In the genomic region with DNA sequence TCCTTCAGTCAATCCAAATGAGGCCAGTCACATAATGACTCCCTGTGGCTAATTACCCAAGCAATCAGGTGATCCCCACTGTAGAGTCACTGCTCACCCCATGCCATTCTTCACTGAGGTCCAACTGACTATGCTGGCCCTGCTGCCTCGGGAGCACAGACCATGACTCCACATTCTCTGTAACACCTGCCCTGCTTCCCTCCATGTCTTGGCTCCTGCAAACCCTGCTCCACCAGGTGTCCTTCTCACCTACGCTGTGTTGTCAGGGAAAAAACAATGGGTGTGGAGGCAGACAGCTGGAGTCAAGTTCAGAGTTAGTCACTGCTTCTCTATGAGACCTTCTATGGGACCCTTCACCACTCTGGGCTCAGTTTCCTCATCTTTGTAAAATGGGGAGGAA, we compare ENCODE assay signal across 1 cellular context.
TF ChIP-seq lines count a peak whose summit lies in the region.

No MANE protein-coding gene starts in this region.

TF ChIP-seq in HepG2, 621 proteins besides CTCF, POLR2A, EP300 and RAD21 (continued from another document):
- TF ChIP-seq, protein P1, sequence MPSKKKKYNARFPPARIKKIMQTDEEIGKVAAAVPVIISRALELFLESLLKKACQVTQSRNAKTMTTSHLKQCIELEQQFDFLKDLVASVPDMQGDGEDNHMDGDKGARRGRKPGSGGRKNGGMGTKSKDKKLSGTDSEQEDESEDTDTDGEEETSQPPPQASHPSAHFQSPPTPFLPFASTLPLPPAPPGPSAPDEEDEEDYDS (CRISPR knock-in tag; IDR thresholded peaks at IDR 0.05), result no peak
- TF ChIP-seq TGIF2 (CRISPR knock-in tag; IDR thresholded peaks at IDR 0.05) (no peak), TBL1XR1 (IDR thresholded peaks at IDR 0.05; ENCODE audit: borderline replicate concordance, low read length, partially characterized antibody) (no peak), ZNF773 (CRISPR knock-in tag; IDR thresholded peaks at IDR 0.05; ENCODE audit: borderline replicate concordance) (no peak), BHLHE40 (IDR thresholded peaks at IDR 0.05; ENCODE audit: low read length) (no peak), SIX4 (CRISPR knock-in tag; IDR thresholded peaks at IDR 0.05) (no peak), FIP1L1 (IDR thresholded peaks at IDR 0.05; ENCODE audit: borderline replicate concordance, insufficient read depth, low read depth, low read length) (no peak), MBD4 (IDR thresholded peaks at IDR 0.05; ENCODE audit: borderline replicate concordance, low read length) (no peak), ESRRA (CRISPR knock-in tag; IDR thresholded peaks at IDR 0.05; ENCODE audit: low read depth) (no peak), SMAD3 (CRISPR knock-in tag; IDR thresholded peaks at IDR 0.05) (no peak)
- TF ChIP-seq, protein P2, sequence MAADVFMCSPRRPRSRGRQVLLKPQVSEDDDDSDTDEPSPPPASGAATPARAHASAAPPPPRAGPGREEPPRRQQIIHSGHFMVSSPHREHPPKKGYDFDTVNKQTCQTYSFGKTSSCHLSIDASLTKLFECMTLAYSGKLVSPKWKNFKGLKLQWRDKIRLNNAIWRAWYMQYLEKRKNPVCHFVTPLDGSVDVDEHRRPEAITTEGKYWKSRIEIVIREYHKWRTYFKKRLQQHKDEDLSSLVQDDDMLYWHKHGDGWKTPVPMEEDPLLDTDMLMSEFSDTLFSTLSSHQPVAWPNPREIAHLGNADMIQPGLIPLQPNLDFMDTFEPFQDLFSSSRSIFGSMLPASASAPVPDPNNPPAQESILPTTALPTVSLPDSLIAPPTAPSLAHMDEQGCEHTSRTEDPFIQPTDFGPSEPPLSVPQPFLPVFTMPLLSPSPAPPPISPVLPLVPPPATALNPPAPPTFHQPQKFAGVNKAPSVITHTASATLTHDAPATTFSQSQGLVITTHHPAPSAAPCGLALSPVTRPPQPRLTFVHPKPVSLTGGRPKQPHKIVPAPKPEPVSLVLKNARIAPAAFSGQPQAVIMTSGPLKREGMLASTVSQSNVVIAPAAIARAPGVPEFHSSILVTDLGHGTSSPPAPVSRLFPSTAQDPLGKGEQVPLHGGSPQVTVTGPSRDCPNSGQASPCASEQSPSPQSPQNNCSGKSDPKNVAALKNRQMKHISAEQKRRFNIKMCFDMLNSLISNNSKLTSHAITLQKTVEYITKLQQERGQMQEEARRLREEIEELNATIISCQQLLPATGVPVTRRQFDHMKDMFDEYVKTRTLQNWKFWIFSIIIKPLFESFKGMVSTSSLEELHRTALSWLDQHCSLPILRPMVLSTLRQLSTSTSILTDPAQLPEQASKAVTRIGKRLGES (CRISPR knock-in tag; IDR thresholded peaks at IDR 0.05; ENCODE audit: borderline replicate concordance), result no peak
- TF ChIP-seq, protein P3, sequence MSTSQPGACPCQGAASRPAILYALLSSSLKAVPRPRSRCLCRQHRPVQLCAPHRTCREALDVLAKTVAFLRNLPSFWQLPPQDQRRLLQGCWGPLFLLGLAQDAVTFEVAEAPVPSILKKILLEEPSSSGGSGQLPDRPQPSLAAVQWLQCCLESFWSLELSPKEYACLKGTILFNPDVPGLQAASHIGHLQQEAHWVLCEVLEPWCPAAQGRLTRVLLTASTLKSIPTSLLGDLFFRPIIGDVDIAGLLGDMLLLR (CRISPR knock-in tag; IDR thresholded peaks at IDR 0.05), result no peak
- TF ChIP-seq, protein P4, sequence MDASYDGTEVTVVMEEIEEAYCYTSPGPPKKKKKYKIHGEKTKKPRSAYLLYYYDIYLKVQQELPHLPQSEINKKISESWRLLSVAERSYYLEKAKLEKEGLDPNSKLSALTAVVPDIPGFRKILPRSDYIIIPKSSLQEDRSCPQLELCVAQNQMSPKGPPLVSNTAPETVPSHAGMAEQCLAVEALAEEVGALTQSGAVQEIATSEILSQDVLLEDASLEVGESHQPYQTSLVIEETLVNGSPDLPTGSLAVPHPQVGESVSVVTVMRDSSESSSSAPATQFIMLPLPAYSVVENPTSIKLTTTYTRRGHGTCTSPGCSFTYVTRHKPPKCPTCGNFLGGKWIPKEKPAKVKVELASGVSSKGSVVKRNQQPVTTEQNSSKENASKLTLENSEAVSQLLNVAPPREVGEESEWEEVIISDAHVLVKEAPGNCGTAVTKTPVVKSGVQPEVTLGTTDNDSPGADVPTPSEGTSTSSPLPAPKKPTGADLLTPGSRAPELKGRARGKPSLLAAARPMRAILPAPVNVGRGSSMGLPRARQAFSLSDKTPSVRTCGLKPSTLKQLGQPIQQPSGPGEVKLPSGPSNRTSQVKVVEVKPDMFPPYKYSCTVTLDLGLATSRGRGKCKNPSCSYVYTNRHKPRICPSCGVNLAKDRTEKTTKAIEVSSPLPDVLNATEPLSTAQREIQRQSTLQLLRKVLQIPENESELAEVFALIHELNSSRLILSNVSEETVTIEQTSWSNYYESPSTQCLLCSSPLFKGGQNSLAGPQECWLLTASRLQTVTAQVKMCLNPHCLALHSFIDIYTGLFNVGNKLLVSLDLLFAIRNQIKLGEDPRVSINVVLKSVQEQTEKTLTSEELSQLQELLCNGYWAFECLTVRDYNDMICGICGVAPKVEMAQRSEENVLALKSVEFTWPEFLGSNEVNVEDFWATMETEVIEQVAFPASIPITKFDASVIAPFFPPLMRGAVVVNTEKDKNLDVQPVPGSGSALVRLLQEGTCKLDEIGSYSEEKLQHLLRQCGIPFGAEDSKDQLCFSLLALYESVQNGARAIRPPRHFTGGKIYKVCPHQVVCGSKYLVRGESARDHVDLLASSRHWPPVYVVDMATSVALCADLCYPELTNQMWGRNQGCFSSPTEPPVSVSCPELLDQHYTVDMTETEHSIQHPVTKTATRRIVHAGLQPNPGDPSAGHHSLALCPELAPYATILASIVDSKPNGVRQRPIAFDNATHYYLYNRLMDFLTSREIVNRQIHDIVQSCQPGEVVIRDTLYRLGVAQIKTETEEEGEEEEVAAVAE (CRISPR knock-in tag; IDR thresholded peaks at IDR 0.05; ENCODE audit: borderline replicate concordance), result no peak
- TF ChIP-seq, protein P5, sequence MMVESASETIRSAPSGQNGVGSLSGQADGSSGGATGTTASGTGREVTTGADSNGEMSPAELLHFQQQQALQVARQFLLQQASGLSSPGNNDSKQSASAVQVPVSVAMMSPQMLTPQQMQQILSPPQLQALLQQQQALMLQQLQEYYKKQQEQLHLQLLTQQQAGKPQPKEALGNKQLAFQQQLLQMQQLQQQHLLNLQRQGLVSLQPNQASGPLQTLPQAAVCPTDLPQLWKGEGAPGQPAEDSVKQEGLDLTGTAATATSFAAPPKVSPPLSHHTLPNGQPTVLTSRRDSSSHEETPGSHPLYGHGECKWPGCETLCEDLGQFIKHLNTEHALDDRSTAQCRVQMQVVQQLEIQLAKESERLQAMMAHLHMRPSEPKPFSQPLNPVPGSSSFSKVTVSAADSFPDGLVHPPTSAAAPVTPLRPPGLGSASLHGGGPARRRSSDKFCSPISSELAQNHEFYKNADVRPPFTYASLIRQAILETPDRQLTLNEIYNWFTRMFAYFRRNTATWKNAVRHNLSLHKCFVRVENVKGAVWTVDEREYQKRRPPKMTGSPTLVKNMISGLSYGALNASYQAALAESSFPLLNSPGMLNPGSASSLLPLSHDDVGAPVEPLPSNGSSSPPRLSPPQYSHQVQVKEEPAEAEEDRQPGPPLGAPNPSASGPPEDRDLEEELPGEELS (CRISPR knock-in tag; IDR thresholded peaks at IDR 0.05), result no peak
